8 cellular contexts compared by ENCODE assay signal in the genomic region with DNA sequence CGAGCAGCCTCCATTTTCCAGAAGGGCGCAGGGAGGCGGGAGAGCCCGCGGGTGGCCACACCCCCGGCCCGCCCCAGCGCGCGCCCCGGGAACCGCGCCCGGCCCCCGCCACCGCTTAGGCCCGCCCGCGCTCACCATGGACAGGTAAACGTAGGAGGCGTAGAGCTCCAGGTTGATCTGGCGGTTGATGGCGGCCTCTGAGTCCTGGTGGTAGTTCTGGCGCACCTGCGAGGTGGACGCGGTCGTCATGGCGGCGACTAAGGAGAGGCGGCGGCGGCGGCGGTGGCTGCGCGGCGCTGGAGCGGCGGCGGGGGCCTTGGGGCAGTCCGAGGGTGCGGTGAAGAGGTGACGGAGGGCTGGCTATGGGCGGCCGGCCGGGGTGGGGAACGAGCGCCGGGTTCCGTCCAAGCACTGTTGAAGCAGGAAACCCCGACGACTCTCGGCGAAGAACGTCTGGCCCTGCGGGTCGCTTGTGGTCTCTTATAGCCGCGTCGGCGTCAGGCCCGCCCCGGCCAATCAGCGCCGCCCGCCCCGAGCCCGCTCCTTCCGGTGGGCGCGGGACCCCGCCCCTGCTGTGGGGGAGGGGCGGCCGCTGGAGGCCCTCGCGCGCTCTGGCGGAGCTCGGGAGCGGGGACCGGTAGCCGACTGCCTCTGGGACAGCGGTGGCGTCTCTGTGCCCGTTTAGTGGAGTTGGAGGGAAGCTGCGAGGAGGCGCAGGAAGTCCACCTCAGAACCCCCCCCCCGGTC. TPM values are rescaled to one million over a fixed set of nuclear protein-coding genes. Genes with fewer than 3 reads are reported as not detected.
DNase-seq lines count a peak whose midpoint lies in the region; ATAC-seq and TF ChIP-seq lines count a peak whose summit lies in the region.

A gene (minus strand): TSS at position 458 of the 747 bp plus-strand sequence. CDS start 209 bp downstream, at position 249.

- no peak for TF ChIP-seq CTCF in KMS-11 (conservative IDR thresholded peaks at IDR 0.05; ENCODE audit: low read depth, low read length)

- peak within 1 kb of the TSS; percentile 91 for H3K4me2 ChIP-seq in KMS-11

- intact Hi-C loops in activated T-helper 1 cell treated with anti-CD3 and anti-CD28 coated beads, Interleukin-12 subunit alpha, Interleukin-12 subunit beta, Interleukin-2, Interleukin-4 antibody, amounts not matched to agents 30 ng/mL and 10 ng/mL and 1 ng/mL, durations not matched to agents 14 hours and 24 hours and 36 hours (cut with micrococcal nuclease) = loop anchor here (1.0 to 5.0 kb wide), 8 partner anchors 58 to 590 kb away; a partner anchor contains a TSS
- intact Hi-C loops in naive thymus-derived CD4-positive, alpha-beta T cell (cut with micrococcal nuclease) = loop anchor here (1.0 to 10.0 kb wide), 15 partner anchors 58 to 1870 kb away; a partner anchor contains a TSS

- no peaks in the 10 kb centered on the region for H3K9me3 Mint-ChIP-seq in activated T-helper 1 cell treated with anti-CD3 and anti-CD28 coated beads, Interleukin-12 subunit alpha, Interleukin-12 subunit beta, Interleukin-2, Interleukin-4 antibody, amounts not matched to agents 30 ng/mL and 10 ng/mL and 1 ng/mL, durations not matched to agents 14 hours and 24 hours and 36 hours
- peaks cover 0 to 23% (median 0%) of the 10 kb centered on the region in 11 donors for H3K9me3 Mint-ChIP-seq in naive thymus-derived CD4-positive, alpha-beta T cell
- no peaks in the 10 kb centered on the region for H3K9me3 Mint-ChIP-seq in stimulated activated naive B cell treated with anti-CD40 and anti-IgM and Interleukin-4, amounts not matched to agents 10 μg/mL and 1 μg/mL and 100 μg/mL, for 72 hours

- peak within 1 kb of the TSS; percentile 93 for H3K9ac ChIP-seq in KMS-11

- peak within 1 kb of the TSS; percentile 87 for H2AFZ ChIP-seq in KMS-11 (ENCODE audit: low read depth)

- peak within 1 kb of the TSS; percentile 98 for H3K27ac ChIP-seq in KMS-11
- H3K27ac ChIP-seq in naive thymus-derived CD4-positive, alpha-beta T cell (ENCODE audit: low read depth, low read length) = peak within 1 kb of the TSS; percentile 87

- H3K4me1 Mint-ChIP-seq in activated T-helper 1 cell treated with anti-CD3 and anti-CD28 coated beads, Interleukin-12 subunit alpha, Interleukin-12 subunit beta, Interleukin-2, Interleukin-4 antibody, amounts not matched to agents 30 ng/mL and 10 ng/mL and 1 ng/mL, durations not matched to agents 14 hours and 24 hours and 36 hours (ENCODE audit: low read depth) = peaks cover 62% of the 10 kb centered on the region
- peaks cover 46 to 79% (median 72%) of the 10 kb centered on the region in 7 donors for H3K4me1 Mint-ChIP-seq in naive thymus-derived CD4-positive, alpha-beta T cell
- peaks cover 53 to 78% of the 10 kb centered on the region in 2 donors for H3K4me1 Mint-ChIP-seq in stimulated activated naive B cell treated with anti-CD40 and anti-IgM and Interleukin-4, amounts not matched to agents 10 μg/mL and 1 μg/mL and 100 μg/mL, for 72 hours

- H3K27me3 ChIP-seq in KMS-11 (ENCODE audit: insufficient read depth, low read depth) = no peaks in the 10 kb centered on the region
- H3K27me3 ChIP-seq in naive thymus-derived CD4-positive, alpha-beta T cell (ENCODE audit: control insufficient read depth in 2 of 2, insufficient read depth in 2 of 2, low read length in 2 of 2) = no peaks in the 10 kb centered on the region

- H3K27ac Mint-ChIP-seq in activated T-helper 1 cell treated with anti-CD3 and anti-CD28 coated beads, Interleukin-12 subunit alpha, Interleukin-12 subunit beta, Interleukin-2, Interleukin-4 antibody, amounts not matched to agents 30 ng/mL and 10 ng/mL and 1 ng/mL, durations not matched to agents 14 hours and 24 hours and 36 hours = peak within 1 kb of the TSS; percentile 89
- H3K27ac Mint-ChIP-seq in naive thymus-derived CD4-positive, alpha-beta T cell = peak within 1 kb of the TSS; percentile 91 to 99 (median 97)
- H3K27ac Mint-ChIP-seq in stimulated activated naive B cell treated with anti-CD40 and anti-IgM and Interleukin-4, amounts not matched to agents 10 μg/mL and 1 μg/mL and 100 μg/mL, for 72 hours = peak within 1 kb of the TSS; percentile 96

- H3K27me3 Mint-ChIP-seq in activated T-helper 1 cell treated with anti-CD3 and anti-CD28 coated beads, Interleukin-12 subunit alpha, Interleukin-12 subunit beta, Interleukin-2, Interleukin-4 antibody, amounts not matched to agents 30 ng/mL and 10 ng/mL and 1 ng/mL, durations not matched to agents 14 hours and 24 hours and 36 hours (ENCODE audit: insufficient read depth) = no peaks in the 10 kb centered on the region
- no peaks in the 10 kb centered on the region for H3K27me3 Mint-ChIP-seq in naive thymus-derived CD4-positive, alpha-beta T cell
- H3K27me3 Mint-ChIP-seq in stimulated activated naive B cell treated with anti-CD40 and anti-IgM and Interleukin-4, amounts not matched to agents 10 μg/mL and 1 μg/mL and 100 μg/mL, for 72 hours = no peaks in the 10 kb centered on the region

- ATAC-seq in GM21717 (IDR thresholded peaks at IDR 0.05; ENCODE audit: unreplicated experiment) = peak; percentile 51
- peak; percentile 81 for ATAC-seq in naive thymus-derived CD4-positive, alpha-beta T cell
- ATAC-seq in stimulated activated naive B cell treated with anti-CD40 and anti-IgM and Interleukin-4, amounts not matched to agents 10 μg/mL and 1 μg/mL and 100 μg/mL, for 72 hours (replicated peaks) = peak; percentile 58 to 67

- peak within 1 kb of the TSS; percentile 58 for H3K4me3 ChIP-seq in KMS-11 (IDR thresholded peaks at IDR 0.05; ENCODE audit: insufficient read depth, low read depth, low read length)
- H3K4me3 ChIP-seq in naive thymus-derived CD4-positive, alpha-beta T cell (ENCODE audit: low read length) = peak within 1 kb of the TSS; percentile 91

- peaks cover 12% of the 10 kb centered on the region; the same call in 1 of the 2 replicates for H4K20me1 ChIP-seq in KMS-11 (ENCODE audit: insufficient read depth)

- H3K9me3 ChIP-seq in naive thymus-derived CD4-positive, alpha-beta T cell (ENCODE audit: control insufficient read depth in 2 of 3, low read length in 3 of 3) = no peaks in the 10 kb centered on the region

- CTCF ChIA-PET in naive thymus-derived CD4-positive, alpha-beta T cell (lab: Charles Lee) = interaction anchor here (0.6 to 2.2 kb wide), 5 partner anchors 21 to 781 kb away, joined by 3 to 12 read pairs (median 3); no protein-coding TSS in a partner anchor

- peaks cover 32% of the 10 kb centered on the region for H3K36me3 Mint-ChIP-seq in activated T-helper 1 cell treated with anti-CD3 and anti-CD28 coated beads, Interleukin-12 subunit alpha, Interleukin-12 subunit beta, Interleukin-2, Interleukin-4 antibody, amounts not matched to agents 30 ng/mL and 10 ng/mL and 1 ng/mL, durations not matched to agents 14 hours and 24 hours and 36 hours (ENCODE audit: low read depth)
- H3K36me3 Mint-ChIP-seq in naive thymus-derived CD4-positive, alpha-beta T cell = peaks cover 0 to 31% (median 24%) of the 10 kb centered on the region in 5 donors
- H3K36me3 Mint-ChIP-seq in stimulated activated naive B cell treated with anti-CD40 and anti-IgM and Interleukin-4, amounts not matched to agents 10 μg/mL and 1 μg/mL and 100 μg/mL, for 72 hours = peaks cover 23 to 36% of the 10 kb centered on the region in 2 donors

- peaks cover 7% of the 10 kb centered on the region; the same call in 1 of the 2 replicates for H3K36me3 ChIP-seq in KMS-11 (ENCODE audit: insufficient read depth)
- peaks cover 5 to 31% (median 10%) of the 10 kb centered on the region in 3 experiments for H3K36me3 ChIP-seq in naive thymus-derived CD4-positive, alpha-beta T cell (ENCODE audit: control insufficient read depth in 2 of 3, insufficient read depth in 3 of 3, low read length in 3 of 3)

- H3K4me3 Mint-ChIP-seq in activated T-helper 1 cell treated with anti-CD3 and anti-CD28 coated beads, Interleukin-12 subunit alpha, Interleukin-12 subunit beta, Interleukin-2, Interleukin-4 antibody, amounts not matched to agents 30 ng/mL and 10 ng/mL and 1 ng/mL, durations not matched to agents 14 hours and 24 hours and 36 hours = peak within 1 kb of the TSS; percentile 89
- peak within 1 kb of the TSS; percentile 90 to 98 (median 94) for H3K4me3 Mint-ChIP-seq in naive thymus-derived CD4-positive, alpha-beta T cell
- H3K4me3 Mint-ChIP-seq in stimulated activated naive B cell treated with anti-CD40 and anti-IgM and Interleukin-4, amounts not matched to agents 10 μg/mL and 1 μg/mL and 100 μg/mL, for 72 hours = peak within 1 kb of the TSS; percentile 88 to 90

- peaks cover 45% of the 10 kb centered on the region for H3K4me1 ChIP-seq in KMS-11 (ENCODE audit: low read depth, poor library complexity, severe bottlenecking)
- H3K4me1 ChIP-seq in naive thymus-derived CD4-positive, alpha-beta T cell (ENCODE audit: control insufficient read depth in 2 of 2, insufficient read depth in 2 of 2, low read length in 2 of 2) = peaks cover 18 to 38% of the 10 kb centered on the region in 2 donors

- POLR2A ChIA-PET in naive thymus-derived CD4-positive, alpha-beta T cell (lab: Charles Lee) = interaction anchor here (0.8 to 11.6 kb wide), 28 partner anchors 8 to 605 kb away, joined by 3 to 145 read pairs (median 5); a partner anchor contains a TSS

- DNase-seq in DMS114 treated with DMSO at 0.1 percent for 48 hours (lab: John Stamatoyannopoulos, UW; ENCODE audit: unreplicated experiment) (peak; percentile 69), RKO (ENCODE audit: low spot score) (peak; percentile 87), fibroblast of gingiva (ENCODE audit: low read depth) (peak; percentile 97)
- DNase-seq in activated T-helper 1 cell treated with anti-CD3 and anti-CD28 coated beads, Interleukin-12 subunit alpha, Interleukin-12 subunit beta, Interleukin-2, Interleukin-4 antibody, amounts not matched to agents 30 ng/mL and 10 ng/mL and 1 ng/mL, durations not matched to agents 14 hours and 24 hours and 36 hours (ENCODE audit: low spot score) = peak; percentile 86
- peak; percentile 87 to 96 (median 92) for DNase-seq in naive thymus-derived CD4-positive, alpha-beta T cell
- peak; percentile 85 for DNase-seq in stimulated activated naive B cell treated with anti-CD40 and anti-IgM and Interleukin-4, amounts not matched to agents 10 μg/mL and 1 μg/mL and 100 μg/mL, for 72 hours

- H3K79me2 ChIP-seq in KMS-11 (ENCODE audit: insufficient read depth, low read depth) = peaks cover 30% of the 10 kb centered on the region

RNA-seq across cellular contexts. Expression of the gene that starts here (rescaled TPM):
- 566 and 580 TPM in 2 replicates for total RNA-seq in activated T-helper 1 cell treated with anti-CD3 and anti-CD28 coated beads, Interleukin-12 subunit alpha, Interleukin-12 subunit beta, Interleukin-2, Interleukin-4 antibody, amounts not matched to agents 30 ng/mL and 10 ng/mL and 1 ng/mL, durations not matched to agents 14 hours and 24 hours and 36 hours
- 1,000 to 10,000 TPM in 2 of 5 experiments, 100 to 1,000 TPM in 3; 684 to 3,858 (median 993) TPM for total RNA-seq in naive thymus-derived CD4-positive, alpha-beta T cell
- 1,000 to 10,000 TPM; 2,587 to 3,203 TPM for polyA plus RNA-seq in naive thymus-derived CD4-positive, alpha-beta T cell

Comparison
In these comparisons a context has a peak if more than half of its experiments do, and no peak if none do; other contexts are left out.
1. Peak in every context shown above with its lines: DNase-seq, ATAC-seq, H3K4me3 ChIP-seq and H3K27ac ChIP-seq.